In genomic region chrX:112830540-112830939, GRCh38 we compare ENCODE assay signal across 21 cellular contexts. TPM values are rescaled to one million over a fixed set of nuclear protein-coding genes. Genes with fewer than 3 reads are reported as not detected.
A peak's percentile ranks its signal among the peaks of the same experiment; 100 is the strongest.
DNase-seq lines count a peak whose midpoint lies in the region; ATAC-seq and TF ChIP-seq lines count a peak whose summit lies in the region.
"Had no signal": no experiment of that assay in that cellular context is flagged by ENCODE, and none has a peak within 500 bp of the region (broad histone marks: within the 10 kb centered on the region; RNA-seq: fewer than 3 reads in every experiment).

No MANE protein-coding gene starts in this region.

- no peak overlapping the region for H3K4me2 ChIP-seq in OCI-LY7 (ENCODE audit: low read length)
- H3K4me2 ChIP-seq: A549; BLaER1 treated with 17β-estradiol and CSF1 and Interleukin-3, amounts not matched to agents 10 nM and 100 nM had no signal

- TF ChIP-seq CTCF in HEK293 (tag by site-specific recombination; IDR thresholded peaks at IDR 0.05), result no peak
- no peak for TF ChIP-seq CTCF in epithelial cell of esophagus (IDR thresholded peaks at IDR 0.05; ENCODE audit: insufficient read depth, low read depth, low read length, missing control alignments)
- no peak for TF ChIP-seq CTCF in gastrocnemius medialis (IDR thresholded peaks at IDR 0.05 in 4 of 5, conservative IDR thresholded peaks at IDR 0.05 in 1 of 5)
- no peak for TF ChIP-seq CTCF in OCI-LY7 (conservative IDR thresholded peaks at IDR 0.05; ENCODE audit: low read length)

- POLR2A ChIA-PET in HEK293 (lab: Yijun Ruan, JAX) (no interaction called here), OCI-LY7 (lab: Charles Lee) (no interaction called here)

- H3K79me2 ChIP-seq in OCI-LY7 (ENCODE audit: insufficient read depth, low read depth, low read length), result no peaks in the 10 kb centered on the region

- H3K4me3 ChIP-seq in HEK293 (ENCODE audit: low read depth, low read length), result no peak overlapping the region
- no peak overlapping the region for H3K4me3 ChIP-seq in epithelial cell of esophagus (ENCODE audit: low read length)
- H3K4me3 ChIP-seq in gastrocnemius medialis, result no peak overlapping the region
- H3K4me3 ChIP-seq in OCI-LY7 (ENCODE audit: low read depth, low read length, poor library complexity, severe bottlenecking), result no peak overlapping the region
- H3K4me3 ChIP-seq: A549; BLaER1 treated with 17β-estradiol and CSF1 and Interleukin-3, amounts not matched to agents 10 nM and 100 nM; GM12878; SJCRH30 had no signal

- peak; percentile 84 for DNase-seq in NCI-H2171 treated with DMSO at 0.1 percent for 48 hours (lab: John Stamatoyannopoulos, UW)
- peak; percentile 44 for DNase-seq in epithelial cell of esophagus (ENCODE audit: low read depth)
- DNase-seq in gastrocnemius medialis, result peak; percentile 32 to 44
- no peak for DNase-seq in OCI-LY7 (ENCODE audit: low spot score)
- DNase-seq in AG20443 (ENCODE audit: low spot score), result no peak
- DNase-seq: Calu3; CD8-positive, alpha-beta T cell; EL; Karpas-422; MM.1S; NCI-H1092; NCI-H2081 treated with DMSO at 0.1 percent for 48 hours; NCI-H226; NCI-H524; SJCRH30 had no signal

- H3K27ac ChIP-seq in HEK293 (ENCODE audit: extremely low read depth, low read depth, low read length) (no peak overlapping the region), gastrocnemius medialis (peak overlapping the region; percentile 66 to 94 (median 82)), OCI-LY7 (ENCODE audit: low read depth, low read length, poor library complexity, severe bottlenecking) (no peak overlapping the region)
- H3K27ac ChIP-seq: A549; BLaER1 treated with 17β-estradiol and CSF1 and Interleukin-3, amounts not matched to agents 10 nM and 100 nM; HL-60; SJCRH30 had no signal

- BruUV-seq in OCI-LY7 (replicated peaks; lab: Mats Ljungman, UMichigan), result no TSS peak

- no peaks in the 10 kb centered on the region for H4K20me1 ChIP-seq in OCI-LY7 (ENCODE audit: insufficient read depth, low read length)

- in situ Hi-C loops in gastrocnemius medialis (cut with MboI; ENCODE audit: low sequenced_read_pairs in 4 of 4), result no loop called here

- H2AFZ ChIP-seq in OCI-LY7 (ENCODE audit: low read length), result no peak overlapping the region

- ATAC-seq in gastrocnemius medialis (peak; percentile 58 to 69), HG02973 (IDR thresholded peaks at IDR 0.05; ENCODE audit: unreplicated experiment) (no peak)
- ATAC-seq: A549; CD8-positive, alpha-beta T cell; GM12878 had no signal

- no peaks in the 10 kb centered on the region for H3K9me2 ChIP-seq in OCI-LY7 (ENCODE audit: insufficient read depth, low read length)

- no peak for TF ChIP-seq POLR2A in gastrocnemius medialis (IDR thresholded peaks at IDR 0.05)

- H3K36me3 ChIP-seq in HEK293 (ENCODE audit: control insufficient read depth in 2 of 2, insufficient read depth in 1 of 2, low read length in 2 of 2) (peaks cover 11 to 74% of the 10 kb centered on the region in 2 experiments), gastrocnemius medialis (no peaks in the 10 kb centered on the region), OCI-LY7 (ENCODE audit: insufficient read depth, low read length) (no peaks in the 10 kb centered on the region)
- H3K36me3 ChIP-seq: SJCRH30 had no signal

- intact Hi-C loops in gastrocnemius medialis (cut with DNase I; ENCODE audit: low total_unique reads) (no loop called here), OCI-LY7 (cut with micrococcal nuclease; ENCODE audit: unreplicated experiment) (no loop called here)

- no peaks in the 10 kb centered on the region for H3K27me3 ChIP-seq in gastrocnemius medialis
- H3K27me3 ChIP-seq: SJCRH30 had no signal

- no peaks in the 10 kb centered on the region for H3K9me3 ChIP-seq in HEK293 (ENCODE audit: control insufficient read depth, insufficient read depth, low read depth, low read length)
- H3K9me3 ChIP-seq in gastrocnemius medialis, result no peaks in the 10 kb centered on the region
- H3K9me3 ChIP-seq in OCI-LY7 (ENCODE audit: low read length), result no peaks in the 10 kb centered on the region
- H3K9me3 ChIP-seq: A549; BLaER1 treated with 17β-estradiol and CSF1 and Interleukin-3, amounts not matched to agents 10 nM and 100 nM; SJCRH30 had no signal

- CTCF ChIA-PET in HEK293 (lab: Yijun Ruan, JAX) (interaction anchor here (0.6 kb wide), 1 partner anchor 65 kb away, joined by 3 read pairs; no protein-coding TSS in a partner anchor), OCI-LY7 (lab: Charles Lee; ENCODE audit: unreplicated experiment) (no interaction called here)

- H3K4me1 ChIP-seq in HEK293 (ENCODE audit: control insufficient read depth, insufficient read depth, low read length), result 0 out of 2 replicates have a peak, but pooled peaks cover 2% of the 10 kb centered on the region
- H3K4me1 ChIP-seq in gastrocnemius medialis, result peaks cover 21 to 22% of the 10 kb centered on the region in 2 donors
- H3K4me1 ChIP-seq in OCI-LY7 (ENCODE audit: insufficient read depth, low read length, poor library complexity, severe bottlenecking), result no peaks in the 10 kb centered on the region
- H3K4me1 ChIP-seq: A549 had no signal

TF ChIP-seq in HEK293, 187 proteins besides CTCF, POLR2A, EP300 and RAD21:
- TF ChIP-seq ZNF274 (IDR thresholded peaks at IDR 0.05; ENCODE audit: low read length) (no peak), ZNF274 (tag by site-specific recombination; IDR thresholded peaks at IDR 0.05; ENCODE audit: borderline replicate concordance) (no peak), SCRT2 (tag by site-specific recombination; IDR thresholded peaks at IDR 0.05) (peak; percentile 44; the same call in 1 of the 2 replicates)

RNA-seq across cellular contexts. Expression of gene AMOT, which starts 10.1 kb away (rescaled TPM):
- total RNA-seq in gastrocnemius medialis (10 to 100 TPM; 10.2 to 48.1 (median 22.4) TPM), OCI-LY7 (2022) (6.2 and 6.8 TPM in 2 replicates)
- 0.51 and 0.95 TPM in 2 replicates for total RNA-seq in OCI-LY7 (2014; rRNA removed; shearing (Covaris generic))

Comparison
In these comparisons a context has a peak if more than half of its experiments do, and no peak if none do; other contexts are left out.
1. H3K27ac ChIP-seq: peak in gastrocnemius medialis (4 of 4); none in HEK293 (single experiment) and OCI-LY7 (single experiment).
2. DNase-seq: peak in NCI-H2171 treated with DMSO at 0.1 percent for 48 hours (single experiment), epithelial cell of esophagus (single experiment) and gastrocnemius medialis (2 of 2); none in OCI-LY7 (single experiment) and AG20443 (single experiment).